ENCODE assay signal across 18 cellular contexts in genomic region chr16:51949260-51949659, GRCh38.
"Had no signal": no experiment of that assay in that cellular context is flagged by ENCODE, and none has a peak within 500 bp of the region (broad histone marks: within the 10 kb centered on the region; RNA-seq: fewer than 3 reads in every experiment).

No MANE protein-coding gene starts in this region.

- H3K27ac ChIP-seq: gastroesophageal sphincter, neutrophil, uterus had no signal

- H3K4me1 ChIP-seq: gastroesophageal sphincter, uterus had no signal

- DNase-seq: effector memory CD4-positive, alpha-beta T cell; glutamatergic neuron; immature natural killer cell; kidney; left cardiac atrium; left ventricle myocardium superior; mesenchymal stem cell; naive B cell; right cardiac atrium; small intestine; stimulated activated CD4-positive, alpha-beta T cell treated with anti-CD3 and anti-CD28 coated beads, Interleukin-12 subunit alpha, Interleukin-12 subunit beta, amount 100 ng/mL, for 4 hours; stimulated activated naive CD4-positive, alpha-beta T cell; trophoblast cell; uterus had no signal

- ATAC-seq: esophagus mucosa, gastroesophageal sphincter, left cardiac atrium, left ventricle myocardium superior, right cardiac atrium had no signal

- H3K27me3 ChIP-seq: neutrophil, uterus had no signal

- H3K36me3 ChIP-seq: gastroesophageal sphincter, neutrophil, uterus had no signal

- H3K9me3 ChIP-seq: gastroesophageal sphincter, neutrophil, uterus had no signal

- H3K4me3 ChIP-seq: gastroesophageal sphincter, lung, uterus had no signal
